ENCODE assay signal across 36 cellular contexts in genomic region chr4:19123681-19124080, GRCh38.
"Had no signal": no experiment of that assay in that cellular context is flagged by ENCODE, and none has a peak within 500 bp of the region (broad histone marks: within the 10 kb centered on the region; RNA-seq: fewer than 3 reads in every experiment).

No MANE protein-coding gene starts in this region.

- H3K36me3 ChIP-seq: adrenal gland, breast epithelium, Peyer's patch had no signal

- H3K27ac Mint-ChIP-seq: activated B cell treated with CpG ODN at 0.5 μM for 24 hours; activated CD4-positive, alpha-beta memory T cell treated with anti-CD3 and anti-CD28 coated beads for 36 hours; activated naive CD4-positive, alpha-beta T cell treated with anti-CD3 and anti-CD28 coated beads for 36 hours; activated naive CD4-positive, alpha-beta T cell treated with anti-CD3 and anti-CD28 coated beads, Interleukin-2, amount 50 U/mL, for 72 hours; activated T-helper 1 cell treated with anti-CD3 and anti-CD28 coated beads, Interleukin-12 subunit alpha, Interleukin-12 subunit beta, Interleukin-2, Interleukin-4 antibody, amounts not matched to agents 30 ng/mL and 10 ng/mL and 1 ng/mL, durations not matched to agents 14 hours and 24 hours and 36 hours had no signal

- H3K4me1 Mint-ChIP-seq: activated B cell treated with CpG ODN at 0.5 μM for 24 hours had no signal

- H3K27me3 ChIP-seq: adrenal gland, body of pancreas, breast epithelium, Peyer's patch had no signal

- H3K36me3 Mint-ChIP-seq: activated CD4-positive, alpha-beta memory T cell treated with anti-CD3 and anti-CD28 coated beads for 36 hours had no signal

- DNase-seq: activated B cell treated with CpG ODN at 0.5 μM for 24 hours; activated CD4-positive, alpha-beta memory T cell treated with anti-CD3 and anti-CD28 coated beads for 36 hours; activated CD4-positive, alpha-beta T cell treated with anti-CD3 and anti-CD28 coated beads for 4 hours; activated CD4-positive, alpha-beta T cell treated with anti-CD3 and anti-CD28 coated beads, Interleukin-2, amount 50 U/mL, for 1 hour; activated CD4-positive, CD25-positive, alpha-beta regulatory T cell treated with anti-CD3 and anti-CD28 coated beads, Interleukin-2, amount 50 U/mL, for 72 hours; activated CD8-positive, alpha-beta memory T cell treated with anti-CD3 and anti-CD28 coated beads, Interleukin-2, amount 50 U/mL, for 4 hours; activated gamma-delta T cell treated with Interleukin-2 at 50 U/mL for 16 hours; activated naive CD4-positive, alpha-beta T cell treated with anti-CD3 and anti-CD28 coated beads for 36 hours; activated T-cell treated with anti-CD3 and anti-CD28 coated beads for 4 hours; activated T-cell treated with anti-CD3 and anti-CD28 coated beads, Interleukin-2, amount 50 U/mL, for 4 hours; adrenal gland; body of pancreas; NCI-H1105; NCI-H1417 treated with DMSO at 0.1 percent for 48 hours; NCI-H1694; NCI-H1930; NCI-H2081 treated with DMSO at 0.1 percent for 48 hours; NCI-H226; NCI-H446 treated with DMSO at 0.1 percent for 48 hours; NCI-H524; NCI-H69; NCI-H82; PC-3; Peyer's patch; SIG-M5; SW 1271; T-helper 1 cell; T-helper 2 cell; T-helper 9 cell had no signal

- H3K4me1 ChIP-seq: adrenal gland, body of pancreas, breast epithelium, Peyer's patch had no signal

- H3K27me3 Mint-ChIP-seq: activated B cell treated with CpG ODN at 0.5 μM for 24 hours; activated CD4-positive, alpha-beta memory T cell treated with anti-CD3 and anti-CD28 coated beads for 36 hours had no signal

- H3K4me3 Mint-ChIP-seq: activated B cell treated with CpG ODN at 0.5 μM for 24 hours; activated CD4-positive, alpha-beta memory T cell treated with anti-CD3 and anti-CD28 coated beads for 36 hours; activated naive CD4-positive, alpha-beta T cell treated with anti-CD3 and anti-CD28 coated beads for 36 hours; activated T-cell treated with anti-CD3 and anti-CD28 coated beads, Interleukin-2, amount 50 U/mL, for 4 hours; activated T-helper 1 cell treated with anti-CD3 and anti-CD28 coated beads, Interleukin-12 subunit alpha, Interleukin-12 subunit beta, Interleukin-2, Interleukin-4 antibody, amounts not matched to agents 30 ng/mL and 10 ng/mL and 1 ng/mL, durations not matched to agents 14 hours and 24 hours and 36 hours had no signal

- H3K4me3 ChIP-seq: adrenal gland, body of pancreas, breast epithelium, K562, Peyer's patch had no signal

- H3K27ac ChIP-seq: adrenal gland, body of pancreas, breast epithelium, Peyer's patch, RWPE1, VCaP had no signal

- ATAC-seq: activated naive CD4-positive, alpha-beta T cell treated with anti-CD3 and anti-CD28 coated beads, Interleukin-2, amount 50 U/mL, for 72 hours; activated T-cell treated with anti-CD3 and anti-CD28 coated beads, Interleukin-2, amount 50 U/mL, for 4 hours; body of pancreas; K562; PC-3; Right ventricle myocardium inferior had no signal

- H3K9me3 ChIP-seq: adrenal gland, body of pancreas, breast epithelium had no signal
